Comparison of ENCODE assay signal across 22 cellular contexts in the genomic region with DNA sequence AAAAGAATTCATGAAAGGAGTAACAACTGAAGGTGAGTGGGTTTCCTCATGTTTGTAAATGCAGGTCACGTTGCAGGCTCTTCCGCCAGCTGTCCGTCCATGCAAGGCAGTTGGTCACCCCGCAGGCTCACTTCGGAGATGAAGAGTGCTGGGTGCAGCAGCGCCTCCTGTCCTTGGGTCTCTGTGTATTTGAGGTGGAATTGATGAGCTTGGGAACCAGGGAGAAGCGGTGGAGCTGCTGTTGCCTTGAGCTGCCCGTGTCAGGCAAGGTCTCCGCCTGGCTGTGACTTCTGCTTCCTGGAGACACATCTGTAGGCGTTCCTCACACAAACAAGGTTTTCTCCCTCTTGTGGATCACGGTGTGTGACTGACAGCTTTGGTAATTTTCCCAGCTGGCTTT. TPM values are rescaled to one million over a fixed set of nuclear protein-coding genes. Genes with fewer than 3 reads are reported as not detected.
DNase-seq lines count a peak whose midpoint lies in the region; ATAC-seq, FAIRE-seq and TF ChIP-seq lines count a peak whose summit lies in the region.
"Had no signal": no experiment of that assay in that cellular context is flagged by ENCODE, and none has a peak within 500 bp of the region (broad histone marks: within the 10 kb centered on the region; RNA-seq: fewer than 3 reads in every experiment).

No MANE protein-coding gene starts in this region.

- no peak for DNase-seq in HepG2 (ENCODE audit: low spot score)
- no peak for DNase-seq in right lobe of liver
- no peak for DNase-seq in activated naive CD8-positive, alpha-beta T cell treated with anti-CD3 and anti-CD28 coated beads, Interleukin-2, amount 10 ng/mL, durations not matched to agents 7 days and 5 days
- DNase-seq in naive thymus-derived CD8-positive, alpha-beta T cell: no peak
- DNase-seq in RWPE1 (ENCODE audit: low spot score): no peak
- no peak for DNase-seq in SW480 (ENCODE audit: low spot score)
- no peak for DNase-seq in SIG-M5 treated with dmso at 0.1 percent for 504 hours (lab: John Stamatoyannopoulos, UW; ENCODE audit: unreplicated experiment)
- DNase-seq: ACHN, AML-193, Calu3, DMS53, GM23248, Karpas-422, MG63, NCI-H1092, NCI-H146, NCI-H2081, NCI-H748 treated with DMSO at 0.1 percent for 48 hours, OCI-M1, RPMI8226 had no signal

- H3K27ac Mint-ChIP-seq in activated naive CD8-positive, alpha-beta T cell treated with anti-CD3 and anti-CD28 coated beads, Interleukin-2, amount 10 ng/mL, durations not matched to agents 7 days and 5 days: peak overlapping the region; percentile 63
- peak overlapping the region in 6 of 10 donors; percentile 18 to 82 (median 58) for H3K27ac Mint-ChIP-seq in naive thymus-derived CD8-positive, alpha-beta T cell
- H3K27ac Mint-ChIP-seq: CD14-positive monocyte had no signal

- peaks cover 16% of the 10 kb centered on the region for H3K4me1 Mint-ChIP-seq in activated naive CD8-positive, alpha-beta T cell treated with anti-CD3 and anti-CD28 coated beads, Interleukin-2, amount 10 ng/mL, durations not matched to agents 7 days and 5 days
- H3K4me1 Mint-ChIP-seq in naive thymus-derived CD8-positive, alpha-beta T cell: peaks cover 17 to 53% (median 29%) of the 10 kb centered on the region in 4 donors

- FAIRE-seq in HepG2 (lab: Jason Lieb, UNC): no peak

- H3K36me3 ChIP-seq in HepG2 (replicated peaks in 1 of 2; ENCODE audit: control insufficient read depth in 1 of 2, insufficient read depth in 2 of 2, low read length in 2 of 2) (peaks cover 22 to 52% of the 10 kb centered on the region in 2 experiments), right lobe of liver (peaks cover 0 to 27% (median 3%) of the 10 kb centered on the region in 4 donors)

- peaks cover 1% of the 10 kb centered on the region for H3K9me3 Mint-ChIP-seq in activated naive CD8-positive, alpha-beta T cell treated with anti-CD3 and anti-CD28 coated beads, Interleukin-2, amount 10 ng/mL, durations not matched to agents 7 days and 5 days
- H3K9me3 Mint-ChIP-seq in naive thymus-derived CD8-positive, alpha-beta T cell: no peaks in the 10 kb centered on the region

- H4K20me1 ChIP-seq in HepG2 (ENCODE audit: insufficient read depth, low read length): no peaks in the 10 kb centered on the region

- ATAC-seq in HepG2: no peak
- no peak for ATAC-seq in right lobe of liver
- no peak for ATAC-seq in activated naive CD8-positive, alpha-beta T cell treated with anti-CD3 and anti-CD28 coated beads, Interleukin-2, amount 10 ng/mL, durations not matched to agents 7 days and 5 days (ENCODE audit: low read depth)
- no peak for ATAC-seq in naive thymus-derived CD8-positive, alpha-beta T cell

- H3K9ac ChIP-seq in HepG2 (ENCODE audit: insufficient read depth, low read depth, low read length): no peak overlapping the region
- H3K9ac ChIP-seq: GM23248 had no signal

- no peak for TF ChIP-seq RAD21 in HepG2 (CRISPR knock-in tag; IDR thresholded peaks at IDR 0.05)

- TF ChIP-seq CTCF in HepG2 (CRISPR knock-in tag; IDR thresholded peaks at IDR 0.05): peak; percentile 16; the same call in 1 of the 2 replicates
- no peak for TF ChIP-seq CTCF in right lobe of liver (IDR thresholded peaks at IDR 0.05)
- TF ChIP-seq CTCF in RWPE1 (conservative IDR thresholded peaks at IDR 0.05; ENCODE audit: low read depth): no peak

- no peaks in the 10 kb centered on the region for H3K27me3 Mint-ChIP-seq in activated naive CD8-positive, alpha-beta T cell treated with anti-CD3 and anti-CD28 coated beads, Interleukin-2, amount 10 ng/mL, durations not matched to agents 7 days and 5 days
- H3K27me3 Mint-ChIP-seq in naive thymus-derived CD8-positive, alpha-beta T cell: no peaks in the 10 kb centered on the region

- POLR2A ChIA-PET in HepG2 (lab: Yijun Ruan, JAX): interaction anchor here (1.0 to 8.8 kb wide), 3 partner anchors 9 to 13 kb away, joined by 3 to 205 read pairs (median 3); a partner anchor contains a TSS
- POLR2A ChIA-PET in activated naive CD8-positive, alpha-beta T cell treated with anti-CD3 and anti-CD28 coated beads, Interleukin-2, amount 10 ng/mL, durations not matched to agents 7 days and 5 days (lab: Charles Lee): interaction anchor here (0.8 to 3.9 kb wide), 2 partner anchors 12 to 31 kb away, joined by 3 to 16 read pairs; a partner anchor contains a TSS
- POLR2A ChIA-PET in naive thymus-derived CD8-positive, alpha-beta T cell (lab: Charles Lee): interaction anchor here (0.8 to 1.4 kb wide), 2 partner anchors 9 kb away, joined by 3 to 4 read pairs; no protein-coding TSS in a partner anchor
- POLR2A ChIA-PET in RWPE1 (lab: Yijun Ruan, JAX; ENCODE audit: low non-redundant PET): no interaction called here

- H2AFZ ChIP-seq in HepG2 (ENCODE audit: low read length): no peak overlapping the region
- H2AFZ ChIP-seq: GM23248 had no signal

- no peak overlapping the region for H3K4me3 ChIP-seq in HepG2 (replicated peaks in 1 of 3; ENCODE audit: insufficient read depth in 1 of 3, low read depth in 2 of 3, low read length in 3 of 3)
- no peak overlapping the region for H3K4me3 ChIP-seq in right lobe of liver
- H3K4me3 ChIP-seq: GM23248, MG63 had no signal

- TF ChIP-seq EP300 in HepG2 (IDR thresholded peaks at IDR 0.05; ENCODE audit: low read depth in 2 of 2, low read length in 2 of 2) (no peak), HepG2 (CRISPR knock-in tag; IDR thresholded peaks at IDR 0.05; ENCODE audit: borderline replicate concordance) (no peak)

- H3K4me1 ChIP-seq in HepG2 (ENCODE audit: insufficient read depth, low read length): peaks cover 44% of the 10 kb centered on the region
- H3K4me1 ChIP-seq in right lobe of liver: peaks cover 0 to 22% (median 8%) of the 10 kb centered on the region in 4 donors

- 94% methylated on average over 11 of the region's 11 CpGs for WGBS in HepG2 (ENCODE audit: low lambda C conversion rate)
- 91% methylated on average over 10 of the region's 11 CpGs for WGBS in right lobe of liver (ENCODE audit: insufficient coverage, low coverage, low lambda C conversion rate, missing lambda C conversion rate)

- H3K9me3 ChIP-seq in HepG2 (ENCODE audit: low read length): no peaks in the 10 kb centered on the region
- H3K9me3 ChIP-seq in right lobe of liver: no peaks in the 10 kb centered on the region
- H3K9me3 ChIP-seq: MG63 had no signal

- peaks cover 32% of the 10 kb centered on the region for H3K79me2 ChIP-seq in HepG2 (ENCODE audit: insufficient read depth, low read length)

- no peak overlapping the region for H3K4me3 Mint-ChIP-seq in activated naive CD8-positive, alpha-beta T cell treated with anti-CD3 and anti-CD28 coated beads, Interleukin-2, amount 10 ng/mL, durations not matched to agents 7 days and 5 days
- peak overlapping the region in 3 of 10 donors; percentile 7 to 39 (median 31) for H3K4me3 Mint-ChIP-seq in naive thymus-derived CD8-positive, alpha-beta T cell

- intact Hi-C loops in HepG2 (cut with micrococcal nuclease; ENCODE audit: unreplicated experiment) (loop anchor here (5.0 kb wide), 1 partner anchor 48 kb away; no protein-coding TSS in a partner anchor), right lobe of liver (cut with DNase I) (no loop called here)

- no peak overlapping the region for H3K4me2 ChIP-seq in HepG2 (ENCODE audit: low read depth, low read length)

- CTCF ChIA-PET in HepG2 (lab: Yijun Ruan, JAX; ENCODE audit: low intra/inter-chr PET ratio, low total read pairs) (no interaction called here), RWPE1 (lab: Yijun Ruan, JAX) (interaction anchor here (0.6 kb wide), 1 partner anchor 403 kb away, joined by 3 read pairs; no protein-coding TSS in a partner anchor)

- in situ Hi-C loops in HepG2 (cut with HindIII; ENCODE audit: extremely low pct_ligation_motif_present, low pct_unique_long_range_greater_than_20kb): no loop called here

- H3K27me3 ChIP-seq in HepG2 (ENCODE audit: control insufficient read depth in 1 of 2, insufficient read depth in 2 of 2, low read length in 2 of 2) (no peaks in the 10 kb centered on the region; a peak in 1 of 5 replicates), right lobe of liver (no peaks in the 10 kb centered on the region)
- H3K27me3 ChIP-seq: MG63 had no signal

- TF ChIP-seq POLR2A in HepG2 (IDR thresholded peaks at IDR 0.05; ENCODE audit: insufficient read depth in 1 of 2, low read depth in 2 of 2, low read length in 2 of 2) (no peak), right lobe of liver (IDR thresholded peaks at IDR 0.05) (no peak)

- H3K27ac ChIP-seq in HepG2 (ENCODE audit: extremely low read length, insufficient read depth, low read length) (no peak overlapping the region), right lobe of liver (no peak overlapping the region), RWPE1 (no peak overlapping the region)
- H3K27ac ChIP-seq: GM23248 had no signal

- peaks cover 41% of the 10 kb centered on the region for H3K36me3 Mint-ChIP-seq in activated naive CD8-positive, alpha-beta T cell treated with anti-CD3 and anti-CD28 coated beads, Interleukin-2, amount 10 ng/mL, durations not matched to agents 7 days and 5 days
- peaks cover 0 to 45% (median 20%) of the 10 kb centered on the region in 3 donors for H3K36me3 Mint-ChIP-seq in naive thymus-derived CD8-positive, alpha-beta T cell

- BruUV-seq in HepG2 (replicated peaks; lab: Mats Ljungman, UMichigan): no TSS peak

RNA-seq across cellular contexts. Expression of a gene that starts 2.6 kb away (rescaled TPM):
- total RNA-seq in HepG2 (2016; rRNA removed; fragmentation: Illumina TruSeq; extraction: Trizol) (33.6 and 110 TPM in 2 replicates), right lobe of liver (10 to 100 TPM; 29.8 to 99.4 (median 54.1) TPM)
- total RNA-seq in HepG2 (2016; cell fraction: cytosol; rRNA removed; fragmentation: Illumina TruSeq; extraction: Trizol; ENCODE audit: low read depth): 27.1 and 27.6 TPM in 2 replicates
- 25.3 and 116 TPM in 2 replicates for total RNA-seq in HepG2 (2016; cell fraction: insoluble cytoplasmic fraction; rRNA removed; fragmentation: Illumina TruSeq; extraction: Trizol)
- 36.6 and 38.0 TPM in 2 replicates for total RNA-seq in HepG2 (2016; cell fraction: membrane; rRNA removed; fragmentation: Illumina TruSeq; extraction: Trizol)
- 145 and 168 TPM in 2 replicates for total RNA-seq in HepG2 (2016; cell fraction: nucleus; rRNA removed; fragmentation: Illumina TruSeq; extraction: Trizol)
- polyA plus RNA-seq in HepG2 (2011; rRNA removed): 191 and 280 TPM in 2 replicates
- polyA plus RNA-seq in HepG2 (2011; cell fraction: cytosol; rRNA removed): 57.2 and 94.5 TPM in 2 replicates
- 3,698 and 4,960 TPM in 2 replicates for polyA plus RNA-seq in HepG2 (2011; cell fraction: nucleus; rRNA removed)
- 173 and 220 TPM in 2 replicates for polyA plus RNA-seq in HepG2 (2012)
- 16.5 and 18.1 TPM in 2 replicates for polyA plus RNA-seq in HepG2 (2016; cell fraction: cytosol; fragmentation: Illumina TruSeq; extraction: Trizol; ENCODE audit: low read depth)
- polyA plus RNA-seq in HepG2 (2016; cell fraction: insoluble cytoplasmic fraction; fragmentation: Illumina TruSeq; extraction: Trizol; ENCODE audit: low read depth): 36.5 and 42.6 TPM in 2 replicates
- polyA plus RNA-seq in HepG2 (2016; cell fraction: membrane; fragmentation: Illumina TruSeq; extraction: Trizol; ENCODE audit: low read depth): 30.7 and 32.6 TPM in 2 replicates
- 553 and 603 TPM in 2 replicates for polyA plus RNA-seq in HepG2 (2016; cell fraction: nucleus; fragmentation: Illumina TruSeq; extraction: Trizol; ENCODE audit: insufficient read depth, low read depth)
- polyA minus RNA-seq in HepG2 (2011; rRNA and poly(A)+ RNA removed; ENCODE audit: low replicate concordance): 0.07 and 195 TPM in 2 replicates
- 33.4 and 43.3 TPM in 2 replicates for polyA minus RNA-seq in HepG2 (2011; cell fraction: cytosol; rRNA and poly(A)+ RNA removed)
- polyA minus RNA-seq in HepG2 (2011; cell fraction: nucleus; rRNA and poly(A)+ RNA removed): 176 and 196 TPM in 2 replicates
- total RNA-seq in activated naive CD8-positive, alpha-beta T cell treated with anti-CD3 and anti-CD28 coated beads, Interleukin-2, amount 10 ng/mL, durations not matched to agents 7 days and 5 days: 10 to 100 TPM; 40.9 to 43.5 TPM
- 10 to 100 TPM; 11.3 TPM for total RNA-seq in naive thymus-derived CD8-positive, alpha-beta T cell
- polyA plus RNA-seq in naive thymus-derived CD8-positive, alpha-beta T cell: 1 to 10 TPM; 1.2 to 2.0 (median 1.5) TPM

RNA-seq across cellular contexts. Expression of a gene that starts 11.9 kb away (rescaled TPM):
- 59.8 and 74.4 TPM in 2 replicates for total RNA-seq in HepG2 (2016; rRNA removed; fragmentation: Illumina TruSeq; extraction: Trizol)
- total RNA-seq in HepG2 (2016; cell fraction: cytosol; rRNA removed; fragmentation: Illumina TruSeq; extraction: Trizol; ENCODE audit: low read depth): 17.8 and 18.7 TPM in 2 replicates
- 60.3 and 68.0 TPM in 2 replicates for total RNA-seq in HepG2 (2016; cell fraction: insoluble cytoplasmic fraction; rRNA removed; fragmentation: Illumina TruSeq; extraction: Trizol)
- 45.9 and 46.6 TPM in 2 replicates for total RNA-seq in HepG2 (2016; cell fraction: membrane; rRNA removed; fragmentation: Illumina TruSeq; extraction: Trizol)
- total RNA-seq in HepG2 (2016; cell fraction: nucleus; rRNA removed; fragmentation: Illumina TruSeq; extraction: Trizol): 35.6 and 42.8 TPM in 2 replicates
- 39.0 and 39.6 TPM in 2 replicates for polyA plus RNA-seq in HepG2 (2011; rRNA removed)
- 39.6 and 40.7 TPM in 2 replicates for polyA plus RNA-seq in HepG2 (2011; cell fraction: cytosol; rRNA removed)
- polyA plus RNA-seq in HepG2 (2011; cell fraction: nucleus; rRNA removed): 23.9 and 26.9 TPM in 2 replicates
- 36.8 and 46.0 TPM in 2 replicates for polyA plus RNA-seq in HepG2 (2012)
- 14.5 and 16.6 TPM in 2 replicates for polyA plus RNA-seq in HepG2 (2016; cell fraction: cytosol; fragmentation: Illumina TruSeq; extraction: Trizol; ENCODE audit: low read depth)
- polyA plus RNA-seq in HepG2 (2016; cell fraction: insoluble cytoplasmic fraction; fragmentation: Illumina TruSeq; extraction: Trizol; ENCODE audit: low read depth): 66.0 and 70.4 TPM in 2 replicates
- polyA plus RNA-seq in HepG2 (2016; cell fraction: membrane; fragmentation: Illumina TruSeq; extraction: Trizol; ENCODE audit: low read depth): 31.6 and 32.0 TPM in 2 replicates
- polyA plus RNA-seq in HepG2 (2016; cell fraction: nucleus; fragmentation: Illumina TruSeq; extraction: Trizol; ENCODE audit: insufficient read depth, low read depth): 58.8 and 62.9 TPM in 2 replicates
- 30.6 and 61.9 TPM in 2 replicates for polyA minus RNA-seq in HepG2 (2011; rRNA and poly(A)+ RNA removed; ENCODE audit: low replicate concordance)
- polyA minus RNA-seq in HepG2 (2011; cell fraction: cytosol; rRNA and poly(A)+ RNA removed): 28.5 and 31.3 TPM in 2 replicates
- polyA minus RNA-seq in HepG2 (2011; cell fraction: nucleus; rRNA and poly(A)+ RNA removed): 27.2 and 34.4 TPM in 2 replicates
- total RNA-seq in right lobe of liver: 10 to 100 TPM; 12.6 to 18.9 (median 15.1) TPM
- 10 to 100 TPM; 42.1 to 43.0 TPM for total RNA-seq in activated naive CD8-positive, alpha-beta T cell treated with anti-CD3 and anti-CD28 coated beads, Interleukin-2, amount 10 ng/mL, durations not matched to agents 7 days and 5 days
- total RNA-seq in naive thymus-derived CD8-positive, alpha-beta T cell: 10 to 100 TPM; 57.7 to 61.2 TPM
- 10 to 100 TPM; 20.2 to 24.4 (median 21.1) TPM for polyA plus RNA-seq in naive thymus-derived CD8-positive, alpha-beta T cell

RNA-seq across cellular contexts. Expression of a gene that starts 23.6 kb away (rescaled TPM):
- 75.1 and 77.0 TPM in 2 replicates for total RNA-seq in HepG2 (2016; rRNA removed; fragmentation: Illumina TruSeq; extraction: Trizol)
- total RNA-seq in HepG2 (2016; cell fraction: cytosol; rRNA removed; fragmentation: Illumina TruSeq; extraction: Trizol; ENCODE audit: low read depth): 14.5 and 17.3 TPM in 2 replicates
- total RNA-seq in HepG2 (2016; cell fraction: insoluble cytoplasmic fraction; rRNA removed; fragmentation: Illumina TruSeq; extraction: Trizol): 71.7 and 75.6 TPM in 2 replicates
- 32.1 and 34.1 TPM in 2 replicates for total RNA-seq in HepG2 (2016; cell fraction: membrane; rRNA removed; fragmentation: Illumina TruSeq; extraction: Trizol)
- total RNA-seq in HepG2 (2016; cell fraction: nucleus; rRNA removed; fragmentation: Illumina TruSeq; extraction: Trizol): 86.6 and 98.5 TPM in 2 replicates
- 72.6 and 75.0 TPM in 2 replicates for polyA plus RNA-seq in HepG2 (2011; rRNA removed)
- polyA plus RNA-seq in HepG2 (2011; cell fraction: cytosol; rRNA removed): 53.2 and 57.1 TPM in 2 replicates
- polyA plus RNA-seq in HepG2 (2011; cell fraction: nucleus; rRNA removed): 292 and 297 TPM in 2 replicates
- polyA plus RNA-seq in HepG2 (2012): 67.9 and 74.0 TPM in 2 replicates
- polyA plus RNA-seq in HepG2 (2016; cell fraction: cytosol; fragmentation: Illumina TruSeq; extraction: Trizol; ENCODE audit: low read depth): 3.0 TPM in 2 replicates
- 61.5 and 65.9 TPM in 2 replicates for polyA plus RNA-seq in HepG2 (2016; cell fraction: insoluble cytoplasmic fraction; fragmentation: Illumina TruSeq; extraction: Trizol; ENCODE audit: low read depth)
- 10.9 and 11.6 TPM in 2 replicates for polyA plus RNA-seq in HepG2 (2016; cell fraction: membrane; fragmentation: Illumina TruSeq; extraction: Trizol; ENCODE audit: low read depth)
- polyA plus RNA-seq in HepG2 (2016; cell fraction: nucleus; fragmentation: Illumina TruSeq; extraction: Trizol; ENCODE audit: insufficient read depth, low read depth): 130 and 135 TPM in 2 replicates
- polyA minus RNA-seq in HepG2 (2011; rRNA and poly(A)+ RNA removed; ENCODE audit: low replicate concordance): 33.0 and 89.8 TPM in 2 replicates
- 30.7 and 35.0 TPM in 2 replicates for polyA minus RNA-seq in HepG2 (2011; cell fraction: cytosol; rRNA and poly(A)+ RNA removed)
- 139 and 144 TPM in 2 replicates for polyA minus RNA-seq in HepG2 (2011; cell fraction: nucleus; rRNA and poly(A)+ RNA removed)
- 10 to 100 TPM; 18.3 to 28.1 (median 21.1) TPM for total RNA-seq in right lobe of liver
- total RNA-seq in activated naive CD8-positive, alpha-beta T cell treated with anti-CD3 and anti-CD28 coated beads, Interleukin-2, amount 10 ng/mL, durations not matched to agents 7 days and 5 days: 100 to 1,000 TPM; 100 to 104 TPM
- total RNA-seq in naive thymus-derived CD8-positive, alpha-beta T cell: 100 to 1,000 TPM; 125 to 132 TPM
- polyA plus RNA-seq in naive thymus-derived CD8-positive, alpha-beta T cell: 10 to 100 TPM; 26.8 to 45.8 (median 39.7) TPM

RNA-seq across cellular contexts. Expression of a gene that starts 56.9 kb away (rescaled TPM):
- total RNA-seq in HepG2 (2016; rRNA removed; fragmentation: Illumina TruSeq; extraction: Trizol) (not detected in 2 replicates), right lobe of liver (not detected)
- total RNA-seq in HepG2 (2016; cell fraction: cytosol; rRNA removed; fragmentation: Illumina TruSeq; extraction: Trizol; ENCODE audit: low read depth): not detected in 2 replicates
- not detected in 2 replicates for total RNA-seq in HepG2 (2016; cell fraction: insoluble cytoplasmic fraction; rRNA removed; fragmentation: Illumina TruSeq; extraction: Trizol)
- not detected in 2 replicates for total RNA-seq in HepG2 (2016; cell fraction: membrane; rRNA removed; fragmentation: Illumina TruSeq; extraction: Trizol)
- total RNA-seq in HepG2 (2016; cell fraction: nucleus; rRNA removed; fragmentation: Illumina TruSeq; extraction: Trizol): not detected in 2 replicates
- polyA plus RNA-seq in HepG2 (2011; rRNA removed): not detected in 2 replicates
- polyA plus RNA-seq in HepG2 (2011; cell fraction: cytosol; rRNA removed): not detected in 2 replicates
- polyA plus RNA-seq in HepG2 (2011; cell fraction: nucleus; rRNA removed): not detected in 2 replicates
- polyA plus RNA-seq in HepG2 (2012): not detected in 2 replicates
- not detected in 2 replicates for polyA plus RNA-seq in HepG2 (2016; cell fraction: cytosol; fragmentation: Illumina TruSeq; extraction: Trizol; ENCODE audit: low read depth)
- not detected in 2 replicates for polyA plus RNA-seq in HepG2 (2016; cell fraction: insoluble cytoplasmic fraction; fragmentation: Illumina TruSeq; extraction: Trizol; ENCODE audit: low read depth)
- not detected in 2 replicates for polyA plus RNA-seq in HepG2 (2016; cell fraction: membrane; fragmentation: Illumina TruSeq; extraction: Trizol; ENCODE audit: low read depth)
- polyA plus RNA-seq in HepG2 (2016; cell fraction: nucleus; fragmentation: Illumina TruSeq; extraction: Trizol; ENCODE audit: insufficient read depth, low read depth): not detected in 2 replicates
- not detected in 2 replicates for polyA minus RNA-seq in HepG2 (2011; rRNA and poly(A)+ RNA removed; ENCODE audit: low replicate concordance)
- polyA minus RNA-seq in HepG2 (2011; cell fraction: cytosol; rRNA and poly(A)+ RNA removed): not detected in 2 replicates
- not detected in 2 replicates for polyA minus RNA-seq in HepG2 (2011; cell fraction: nucleus; rRNA and poly(A)+ RNA removed)
- not detected for total RNA-seq in activated naive CD8-positive, alpha-beta T cell treated with anti-CD3 and anti-CD28 coated beads, Interleukin-2, amount 10 ng/mL, durations not matched to agents 7 days and 5 days
- total RNA-seq in naive thymus-derived CD8-positive, alpha-beta T cell: not detected
- not detected for polyA plus RNA-seq in naive thymus-derived CD8-positive, alpha-beta T cell
- total RNA-seq: Calu3, GM23248, NCI-H460 had no signal
- polyA plus RNA-seq: CD14-positive monocyte, GM23248 had no signal
